ENCODE assay signal across 13 cellular contexts in the genomic region with DNA sequence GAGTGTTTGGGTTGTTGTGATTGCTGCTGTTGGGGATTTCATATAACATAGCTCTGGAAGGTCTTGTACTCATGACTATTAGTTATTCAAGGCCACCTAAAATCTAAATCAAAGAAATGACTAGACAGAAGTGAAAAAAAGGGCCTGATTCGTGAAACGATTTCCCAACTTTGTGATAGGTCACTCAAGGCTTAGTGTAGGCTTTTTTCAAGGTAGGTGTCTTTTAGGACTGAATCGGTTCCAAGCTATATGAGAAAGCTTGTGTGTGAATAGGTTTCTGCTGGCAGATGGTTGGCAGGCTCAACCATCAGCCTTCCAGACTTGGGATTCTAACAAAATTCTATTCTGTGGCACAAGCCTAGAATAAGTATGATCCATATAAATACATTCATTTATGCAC.
DNase-seq lines count a peak whose midpoint lies in the region; ATAC-seq, FAIRE-seq and TF ChIP-seq lines count a peak whose summit lies in the region.
"Had no signal": no experiment of that assay in that cellular context is flagged by ENCODE, and none has a peak within 500 bp of the region (broad histone marks: within the 10 kb centered on the region; RNA-seq: fewer than 3 reads in every experiment).

No MANE protein-coding gene starts in this region.

- no peaks in the 10 kb centered on the region for H3K27me3 Mint-ChIP-seq in astrocyte (ENCODE audit: low read depth, unreplicated experiment)
- peaks cover 6% of the 10 kb centered on the region for H3K27me3 Mint-ChIP-seq in activated CD4-positive, alpha-beta T cell treated with anti-CD3 and anti-CD28 coated beads, Interleukin-2, amount 10 ng/mL, durations not matched to agents 7 days and 5 days

- DNase-seq in astrocyte (ENCODE audit: low read depth) (no peak), right lobe of liver (no peak), stomach (no peak), dermis blood vessel endothelial cell (no peak), iPS-NIHi7 (ENCODE audit: extremely low spot score) (no peak), PC-3 (no peak)
- DNase-seq in activated CD4-positive, alpha-beta T cell treated with anti-CD3 and anti-CD28 coated beads, Interleukin-2, amount 10 ng/mL, durations not matched to agents 7 days and 5 days: no peak
- DNase-seq: aorta, kidney, NCI-H2081 treated with DMSO at 0.1 percent for 48 hours had no signal

- H3K27ac ChIP-seq in astrocyte (ENCODE audit: low read depth, low read length): no peak overlapping the region
- peak overlapping the region in 2 of 3 donors; percentile 22 to 58 for H3K27ac ChIP-seq in right lobe of liver
- H3K27ac ChIP-seq in stomach: peak overlapping the region in 4 of 5 donors; percentile 14 to 62 (median 54)
- H3K27ac ChIP-seq in PC-3 (ENCODE audit: low read length): no peak overlapping the region
- H3K27ac ChIP-seq: KMS-11 had no signal

- POLR2A ChIA-PET in activated CD4-positive, alpha-beta T cell treated with anti-CD3 and anti-CD28 coated beads, Interleukin-2, amount 10 ng/mL, durations not matched to agents 7 days and 5 days (lab: Charles Lee): interaction anchor here (0.6 kb wide), 1 partner anchor 323 kb away, joined by 3 read pairs; no protein-coding TSS in a partner anchor
- POLR2A ChIA-PET in PC-3 (lab: Charles Lee; ENCODE audit: unreplicated experiment): no interaction called here

- CTCF ChIA-PET in activated CD4-positive, alpha-beta T cell treated with anti-CD3 and anti-CD28 coated beads, Interleukin-2, amount 10 ng/mL, durations not matched to agents 7 days and 5 days (lab: Charles Lee): no interaction called here
- CTCF ChIA-PET in PC-3 (lab: Charles Lee): no interaction called here

- H3K79me2 ChIP-seq in astrocyte (ENCODE audit: insufficient read depth, low read length) (peaks cover 42% of the 10 kb centered on the region), PC-3 (ENCODE audit: low read length) (peaks cover 52% of the 10 kb centered on the region)

- no peaks in the 10 kb centered on the region for H3F3A ChIP-seq in PC-3 (ENCODE audit: low read length, unreplicated experiment)

- intact Hi-C loops in right lobe of liver (cut with DNase I): no loop called here
- intact Hi-C loops in stomach (cut with DNase I; ENCODE audit: low total_unique reads): no loop called here
- intact Hi-C loops in PC-3 (cut with micrococcal nuclease): no loop called here

- WGBS in right lobe of liver (ENCODE audit: insufficient coverage, low coverage, low lambda C conversion rate, missing lambda C conversion rate): no CpG with 5 or more reads among the region's 3 CpGs
- WGBS in stomach, 5 donors: 82 to 91% (median 85%) methylated on average over 3 of the region's 3 CpGs

- no TSS peak for BruUV-seq in PC-3 (replicated peaks; lab: Mats Ljungman, UMichigan)

- H2AFZ ChIP-seq in astrocyte (ENCODE audit: low read depth, low read length) (no peak overlapping the region), PC-3 (ENCODE audit: low read length) (no peak overlapping the region)

- H3K36me3 Mint-ChIP-seq in astrocyte (ENCODE audit: low read depth, unreplicated experiment): peaks cover 4% of the 10 kb centered on the region
- no peaks in the 10 kb centered on the region for H3K36me3 Mint-ChIP-seq in activated CD4-positive, alpha-beta T cell treated with anti-CD3 and anti-CD28 coated beads, Interleukin-2, amount 10 ng/mL, durations not matched to agents 7 days and 5 days (ENCODE audit: low read depth)

- H3K4me3 Mint-ChIP-seq in astrocyte (ENCODE audit: unreplicated experiment): no peak overlapping the region
- no peak overlapping the region for H3K4me3 Mint-ChIP-seq in activated CD4-positive, alpha-beta T cell treated with anti-CD3 and anti-CD28 coated beads, Interleukin-2, amount 10 ng/mL, durations not matched to agents 7 days and 5 days

- no peak for TF ChIP-seq EP300 in stomach (IDR thresholded peaks at IDR 0.05)

- H4K20me1 ChIP-seq in astrocyte (ENCODE audit: insufficient read depth, low read length): peaks cover 4% of the 10 kb centered on the region
- no peaks in the 10 kb centered on the region for H4K20me1 ChIP-seq in PC-3 (ENCODE audit: low read length)

- H3K27me3 ChIP-seq in astrocyte (ENCODE audit: insufficient read depth, low read length): no peaks in the 10 kb centered on the region
- no peaks in the 10 kb centered on the region for H3K27me3 ChIP-seq in right lobe of liver
- H3K27me3 ChIP-seq in stomach: no peaks in the 10 kb centered on the region
- no peaks in the 10 kb centered on the region for H3K27me3 ChIP-seq in PC-3 (ENCODE audit: low read length)

- H3K9me3 ChIP-seq in astrocyte (ENCODE audit: insufficient read depth, low read depth, low read length): no peaks in the 10 kb centered on the region
- no peaks in the 10 kb centered on the region for H3K9me3 ChIP-seq in right lobe of liver
- H3K9me3 ChIP-seq in stomach: no peaks in the 10 kb centered on the region
- H3K9me3 ChIP-seq in PC-3 (ENCODE audit: low read length): no peaks in the 10 kb centered on the region

- H3K4me2 ChIP-seq in astrocyte (ENCODE audit: low read length): no peak overlapping the region
- no peak overlapping the region for H3K4me2 ChIP-seq in PC-3 (ENCODE audit: low read length)
- H3K4me2 ChIP-seq: KMS-11 had no signal

- no peaks in the 10 kb centered on the region for H3K36me3 ChIP-seq in astrocyte (ENCODE audit: insufficient read depth, low read length)
- H3K36me3 ChIP-seq in right lobe of liver: no peaks in the 10 kb centered on the region
- no peaks in the 10 kb centered on the region for H3K36me3 ChIP-seq in stomach
- H3K36me3 ChIP-seq in PC-3 (ENCODE audit: low read depth, low read length): no peaks in the 10 kb centered on the region

- H3K4me1 ChIP-seq in astrocyte (ENCODE audit: insufficient read depth, low read length) (peaks cover 14% of the 10 kb centered on the region), right lobe of liver (peaks cover 0 to 4% (median 0%) of the 10 kb centered on the region in 4 donors), stomach (peaks cover 0 to 45% (median 18%) of the 10 kb centered on the region in 4 donors), PC-3 (ENCODE audit: insufficient read depth, low read length) (peaks cover 18% of the 10 kb centered on the region)

- peaks cover 45% of the 10 kb centered on the region for H3K4me1 Mint-ChIP-seq in astrocyte (ENCODE audit: low read depth, unreplicated experiment)
- peaks cover 3% of the 10 kb centered on the region for H3K4me1 Mint-ChIP-seq in activated CD4-positive, alpha-beta T cell treated with anti-CD3 and anti-CD28 coated beads, Interleukin-2, amount 10 ng/mL, durations not matched to agents 7 days and 5 days

- H3K9ac ChIP-seq in astrocyte (ENCODE audit: low read length) (no peak overlapping the region), PC-3 (ENCODE audit: low read length) (no peak overlapping the region)
- H3K9ac ChIP-seq: KMS-11 had no signal

- peak; percentile 29 for ATAC-seq in GM21723 (IDR thresholded peaks at IDR 0.05; ENCODE audit: unreplicated experiment)
- ATAC-seq in right lobe of liver: peak in 1 of 4 donors; percentile 26
- no peak for ATAC-seq in PC-3

- TF ChIP-seq CTCF in astrocyte (IDR thresholded peaks at IDR 0.05; ENCODE audit: insufficient read depth, low read depth, low read length) (no peak), right lobe of liver (IDR thresholded peaks at IDR 0.05) (no peak), stomach (IDR thresholded peaks at IDR 0.05) (no peak), PC-3 (conservative IDR thresholded peaks at IDR 0.05; ENCODE audit: low read depth, low read length) (no peak)

- peaks cover 2% of the 10 kb centered on the region for H3K9me3 Mint-ChIP-seq in astrocyte (ENCODE audit: unreplicated experiment)
- H3K9me3 Mint-ChIP-seq in activated CD4-positive, alpha-beta T cell treated with anti-CD3 and anti-CD28 coated beads, Interleukin-2, amount 10 ng/mL, durations not matched to agents 7 days and 5 days: no peaks in the 10 kb centered on the region

- TF ChIP-seq POLR2A in right lobe of liver (IDR thresholded peaks at IDR 0.05): no peak
- no peak for TF ChIP-seq POLR2A in stomach (IDR thresholded peaks at IDR 0.05)

- no peak for FAIRE-seq in astrocyte (lab: Jason Lieb, UNC)
- FAIRE-seq: kidney, TTC549 had no signal

- H3K9me2 ChIP-seq in PC-3 (replicated peaks; ENCODE audit: low read length): no peaks in the 10 kb centered on the region

- peak overlapping the region; percentile 75 for H3K27ac Mint-ChIP-seq in astrocyte (ENCODE audit: unreplicated experiment)
- no peak overlapping the region for H3K27ac Mint-ChIP-seq in activated CD4-positive, alpha-beta T cell treated with anti-CD3 and anti-CD28 coated beads, Interleukin-2, amount 10 ng/mL, durations not matched to agents 7 days and 5 days

- H3K4me3 ChIP-seq in astrocyte (ENCODE audit: insufficient read depth, low read depth, low read length): no peak overlapping the region
- H3K4me3 ChIP-seq in right lobe of liver: no peak overlapping the region
- H3K4me3 ChIP-seq in stomach: no peak overlapping the region
- H3K4me3 ChIP-seq in PC-3 (ENCODE audit: low read length): no peak overlapping the region

Comparison
In these comparisons a context has a peak if more than half of its experiments do, and no peak if none do; other contexts are left out.
1. H3K27ac ChIP-seq: peak in right lobe of liver (2 of 3) and stomach (4 of 5); none in astrocyte (single experiment) and PC-3 (single experiment).